In genomic region chr17:36978810-36979584, GRCh38 we compare ENCODE assay signal across 2 cellular contexts.
TF ChIP-seq lines count a peak whose summit lies in the region.

No MANE protein-coding gene starts in this region.

TF ChIP-seq in GM23338, 12 proteins besides CTCF, POLR2A, EP300 and RAD21:
- TF ChIP-seq ZNF114 (CRISPR knock-in tag; IDR thresholded peaks at IDR 0.05), result no peak
- no peak for TF ChIP-seq ZNF331 (CRISPR knock-in tag; IDR thresholded peaks at IDR 0.05; ENCODE audit: low read depth)
- TF ChIP-seq NANOG (IDR thresholded peaks at IDR 0.05; ENCODE audit: borderline replicate concordance), result no peak
- no peak for TF ChIP-seq ETS1 (IDR thresholded peaks at IDR 0.05)
- TF ChIP-seq JUNB (IDR thresholded peaks at IDR 0.05; ENCODE audit: unreplicated experiment), result no peak
- TF ChIP-seq EZH2 (IDR thresholded peaks at IDR 0.05; ENCODE audit: low read depth, unreplicated experiment), result no peak
- TF ChIP-seq, protein P1, sequence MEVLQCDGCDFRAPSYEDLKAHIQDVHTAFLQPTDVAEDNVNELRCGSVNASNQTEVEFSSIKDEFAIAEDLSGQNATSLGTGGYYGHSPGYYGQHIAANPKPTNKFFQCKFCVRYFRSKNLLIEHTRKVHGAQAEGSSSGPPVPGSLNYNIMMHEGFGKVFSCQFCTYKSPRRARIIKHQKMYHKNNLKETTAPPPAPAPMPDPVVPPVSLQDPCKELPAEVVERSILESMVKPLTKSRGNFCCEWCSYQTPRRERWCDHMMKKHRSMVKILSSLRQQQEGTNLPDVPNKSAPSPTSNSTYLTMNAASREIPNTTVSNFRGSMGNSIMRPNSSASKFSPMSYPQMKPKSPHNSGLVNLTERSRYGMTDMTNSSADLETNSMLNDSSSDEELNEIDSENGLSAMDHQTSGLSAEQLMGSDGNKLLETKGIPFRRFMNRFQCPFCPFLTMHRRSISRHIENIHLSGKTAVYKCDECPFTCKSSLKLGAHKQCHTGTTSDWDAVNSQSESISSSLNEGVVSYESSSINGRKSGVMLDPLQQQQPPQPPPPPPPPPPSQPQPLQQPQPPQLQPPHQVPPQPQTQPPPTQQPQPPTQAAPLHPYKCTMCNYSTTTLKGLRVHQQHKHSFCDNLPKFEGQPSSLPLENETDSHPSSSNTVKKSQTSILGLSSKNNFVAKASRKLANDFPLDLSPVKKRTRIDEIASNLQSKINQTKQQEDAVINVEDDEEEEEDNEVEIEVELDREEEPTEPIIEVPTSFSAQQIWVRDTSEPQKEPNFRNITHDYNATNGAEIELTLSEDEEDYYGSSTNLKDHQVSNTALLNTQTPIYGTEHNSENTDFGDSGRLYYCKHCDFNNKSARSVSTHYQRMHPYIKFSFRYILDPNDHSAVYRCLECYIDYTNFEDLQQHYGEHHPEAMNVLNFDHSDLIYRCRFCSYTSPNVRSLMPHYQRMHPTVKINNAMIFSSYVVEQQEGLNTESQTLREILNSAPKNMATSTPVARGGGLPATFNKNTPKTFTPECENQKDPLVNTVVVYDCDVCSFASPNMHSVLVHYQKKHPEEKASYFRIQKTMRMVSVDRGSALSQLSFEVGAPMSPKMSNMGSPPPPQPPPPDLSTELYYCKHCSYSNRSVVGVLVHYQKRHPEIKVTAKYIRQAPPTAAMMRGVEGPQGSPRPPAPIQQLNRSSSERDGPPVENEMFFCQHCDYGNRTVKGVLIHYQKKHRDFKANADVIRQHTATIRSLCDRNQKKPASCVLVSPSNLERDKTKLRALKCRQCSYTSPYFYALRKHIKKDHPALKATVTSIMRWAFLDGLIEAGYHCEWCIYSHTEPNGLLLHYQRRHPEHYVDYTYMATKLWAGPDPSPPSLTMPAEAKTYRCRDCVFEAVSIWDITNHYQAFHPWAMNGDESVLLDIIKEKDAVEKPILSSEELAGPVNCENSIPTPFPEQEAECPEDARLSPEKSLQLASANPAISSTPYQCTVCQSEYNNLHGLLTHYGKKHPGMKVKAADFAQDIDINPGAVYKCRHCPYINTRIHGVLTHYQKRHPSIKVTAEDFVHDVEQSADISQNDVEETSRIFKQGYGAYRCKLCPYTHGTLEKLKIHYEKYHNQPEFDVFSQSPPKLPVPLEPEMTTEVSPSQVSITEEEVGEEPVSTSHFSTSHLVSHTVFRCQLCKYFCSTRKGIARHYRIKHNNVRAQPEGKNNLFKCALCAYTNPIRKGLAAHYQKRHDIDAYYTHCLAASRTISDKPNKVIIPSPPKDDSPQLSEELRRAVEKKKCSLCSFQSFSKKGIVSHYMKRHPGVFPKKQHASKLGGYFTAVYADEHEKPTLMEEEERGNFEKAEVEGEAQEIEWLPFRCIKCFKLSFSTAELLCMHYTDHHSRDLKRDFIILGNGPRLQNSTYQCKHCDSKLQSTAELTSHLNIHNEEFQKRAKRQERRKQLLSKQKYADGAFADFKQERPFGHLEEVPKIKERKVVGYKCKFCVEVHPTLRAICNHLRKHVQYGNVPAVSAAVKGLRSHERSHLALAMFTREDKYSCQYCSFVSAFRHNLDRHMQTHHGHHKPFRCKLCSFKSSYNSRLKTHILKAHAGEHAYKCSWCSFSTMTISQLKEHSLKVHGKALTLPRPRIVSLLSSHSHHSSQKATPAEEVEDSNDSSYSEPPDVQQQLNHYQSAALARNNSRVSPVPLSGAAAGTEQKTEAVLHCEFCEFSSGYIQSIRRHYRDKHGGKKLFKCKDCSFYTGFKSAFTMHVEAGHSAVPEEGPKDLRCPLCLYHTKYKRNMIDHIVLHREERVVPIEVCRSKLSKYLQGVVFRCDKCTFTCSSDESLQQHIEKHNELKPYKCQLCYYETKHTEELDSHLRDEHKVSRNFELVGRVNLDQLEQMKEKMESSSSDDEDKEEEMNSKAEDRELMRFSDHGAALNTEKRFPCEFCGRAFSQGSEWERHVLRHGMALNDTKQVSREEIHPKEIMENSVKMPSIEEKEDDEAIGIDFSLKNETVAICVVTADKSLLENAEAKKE (CRISPR knock-in tag; IDR thresholded peaks at IDR 0.05), result no peak
- no peak for TF ChIP-seq EZH2phosphoT487 (IDR thresholded peaks at IDR 0.05; ENCODE audit: unreplicated experiment)
- TF ChIP-seq CREB1 (CRISPR knock-in tag; IDR thresholded peaks at IDR 0.05; ENCODE audit: low read depth), result no peak
- no peak for TF ChIP-seq STAT1 (IDR thresholded peaks at IDR 0.05; ENCODE audit: unreplicated experiment)
- no peak for TF ChIP-seq REST (IDR thresholded peaks at IDR 0.05; ENCODE audit: unreplicated experiment)
- TF ChIP-seq POLR2AphosphoS5 (IDR thresholded peaks at IDR 0.05; ENCODE audit: low read depth), result no peak

TF ChIP-seq in endothelial cell of umbilical vein, 7 proteins besides CTCF, POLR2A, EP300 and RAD21:
- TF ChIP-seq FOS (IDR thresholded peaks at IDR 0.05; ENCODE audit: borderline replicate concordance, insufficient read depth, low read length) (no peak), GATA2 (IDR thresholded peaks at IDR 0.05; ENCODE audit: insufficient read depth, insufficient read length, low read depth, low read length) (no peak), JUN (IDR thresholded peaks at IDR 0.05; ENCODE audit: borderline replicate concordance, insufficient read depth, insufficient read length, low read depth) (no peak), EZH2 (IDR thresholded peaks at IDR 0.05; ENCODE audit: borderline replicate concordance, low read depth, low read length, severe bottlenecking) (no peak), MYC (IDR thresholded peaks at IDR 0.05; ENCODE audit: low read depth, low read length) (no peak), MAX (IDR thresholded peaks at IDR 0.05; ENCODE audit: insufficient read depth, insufficient read length) (no peak)
